1 cellular context compared by ENCODE assay signal in genomic region chr19:29873801-29874575, GRCh38.
TF ChIP-seq lines count a peak whose summit lies in the region.

No MANE protein-coding gene starts in this region.

TF ChIP-seq in HEK293, 187 proteins besides CTCF, POLR2A, EP300 and RAD21 (continued from another document and continues in another):
- peak; percentile 6; the same call in 1 of the 2 replicates for TF ChIP-seq ZSCAN30 (tag by site-specific recombination; IDR thresholded peaks at IDR 0.05)
- no peak for TF ChIP-seq ZNF624 (tag by site-specific recombination; IDR thresholded peaks at IDR 0.05)
- no peak for TF ChIP-seq ZEB2 (tag by site-specific recombination; IDR thresholded peaks at IDR 0.05)
- 0 out of 2 replicates have a peak, but pooled peaks have one; percentile 3 for TF ChIP-seq KLF7 (tag by site-specific recombination; IDR thresholded peaks at IDR 0.05; ENCODE audit: borderline replicate concordance)
- no peak for TF ChIP-seq ZNF324 (tag by site-specific recombination; IDR thresholded peaks at IDR 0.05)
- no peak for TF ChIP-seq ZNF549 (tag by site-specific recombination; IDR thresholded peaks at IDR 0.05)
- no peak for TF ChIP-seq ZNF174 (tag by site-specific recombination; IDR thresholded peaks at IDR 0.05)
- 0 out of 2 replicates have a peak, but pooled peaks have one; percentile 17 for TF ChIP-seq ZBTB7A (tag by site-specific recombination; IDR thresholded peaks at IDR 0.05; ENCODE audit: low read depth)
- TF ChIP-seq ZNF610 (tag by site-specific recombination; IDR thresholded peaks at IDR 0.05; ENCODE audit: borderline replicate concordance) = peak; percentile 70; the same call in 1 of the 2 replicates
- TF ChIP-seq ZNF473 (tag by site-specific recombination; IDR thresholded peaks at IDR 0.05) = no peak
- TF ChIP-seq ZNF704 (tag by site-specific recombination; IDR thresholded peaks at IDR 0.05) = no peak
- no peak for TF ChIP-seq ZBTB48 (tag by site-specific recombination; IDR thresholded peaks at IDR 0.05)
- no peak for TF ChIP-seq ZFP37 (tag by site-specific recombination; IDR thresholded peaks at IDR 0.05)
- no peak for TF ChIP-seq KLF10 (tag by site-specific recombination; IDR thresholded peaks at IDR 0.05)
- no peak for TF ChIP-seq SP2 (tag by site-specific recombination; IDR thresholded peaks at IDR 0.05)
- no peak for TF ChIP-seq ZBTB21 (tag by site-specific recombination; IDR thresholded peaks at IDR 0.05)
- TF ChIP-seq ZNF311 (tag by site-specific recombination; IDR thresholded peaks at IDR 0.05; ENCODE audit: borderline replicate concordance) = no peak
- no peak for TF ChIP-seq ZBTB17 (tag by site-specific recombination; IDR thresholded peaks at IDR 0.05)
- TF ChIP-seq ZNF747 (tag by site-specific recombination; IDR thresholded peaks at IDR 0.05) = no peak
- TF ChIP-seq EGR2 (tag by site-specific recombination; IDR thresholded peaks at IDR 0.05; ENCODE audit: low read depth) = no peak
- no peak for TF ChIP-seq ZNF623 (tag by site-specific recombination; IDR thresholded peaks at IDR 0.05)
- TF ChIP-seq ZNF146 (tag by site-specific recombination; IDR thresholded peaks at IDR 0.05) = no peak
- no peak for TF ChIP-seq SP7 (tag by site-specific recombination; IDR thresholded peaks at IDR 0.05)
- TF ChIP-seq ZNF791 (tag by site-specific recombination; IDR thresholded peaks at IDR 0.05) = no peak
- no peak for TF ChIP-seq ZNF354C (tag by site-specific recombination; IDR thresholded peaks at IDR 0.05; ENCODE audit: borderline replicate concordance, low read depth)
- TF ChIP-seq ZNF792 (tag by site-specific recombination; IDR thresholded peaks at IDR 0.05) = 0 out of 2 replicates have a peak, but pooled peaks have one; percentile 24
- no peak for TF ChIP-seq ZNF514 (tag by site-specific recombination; IDR thresholded peaks at IDR 0.05)
- TF ChIP-seq ZNF18 (tag by site-specific recombination; IDR thresholded peaks at IDR 0.05) = no peak
- TF ChIP-seq ZNF19 (tag by site-specific recombination; IDR thresholded peaks at IDR 0.05; ENCODE audit: low read depth) = no peak
- 0 out of 2 replicates have a peak, but pooled peaks have one; percentile 57 for TF ChIP-seq ZSCAN5A (tag by site-specific recombination; IDR thresholded peaks at IDR 0.05)
- no peak for TF ChIP-seq TRIM28 (IDR thresholded peaks at IDR 0.05; ENCODE audit: borderline replicate concordance, low read length)
- no peak for TF ChIP-seq PRDM2 (tag by site-specific recombination; IDR thresholded peaks at IDR 0.05; ENCODE audit: borderline replicate concordance)
- TF ChIP-seq HOXD13 (CRISPR knock-in tag; IDR thresholded peaks at IDR 0.05; ENCODE audit: borderline replicate concordance) = no peak
- no peak for TF ChIP-seq ZNF433 (tag by site-specific recombination; IDR thresholded peaks at IDR 0.05; ENCODE audit: low read depth)
- peak; percentile 51; the same call in 1 of the 2 replicates for TF ChIP-seq ZNF121 (tag by site-specific recombination; IDR thresholded peaks at IDR 0.05)
- no peak for TF ChIP-seq ZNF302 (tag by site-specific recombination; IDR thresholded peaks at IDR 0.05; ENCODE audit: low read depth)
- TF ChIP-seq GLI2 (tag by site-specific recombination; IDR thresholded peaks at IDR 0.05; ENCODE audit: borderline replicate concordance, low read depth) = no peak
- TF ChIP-seq ZNF707 (tag by site-specific recombination; IDR thresholded peaks at IDR 0.05) = no peak
- no peak for TF ChIP-seq ZNF423 (tag by site-specific recombination; IDR thresholded peaks at IDR 0.05)
- TF ChIP-seq ZNF366 (tag by site-specific recombination; conservative IDR thresholded peaks at IDR 0.05) = no peak
- TF ChIP-seq ZNF16 (tag by site-specific recombination; IDR thresholded peaks at IDR 0.05; ENCODE audit: low read depth) = no peak
- TF ChIP-seq SCRT2 (tag by site-specific recombination; IDR thresholded peaks at IDR 0.05) = no peak
- peak; percentile 69; the same call in 1 of the 2 replicates for TF ChIP-seq HIC1 (tag by site-specific recombination; IDR thresholded peaks at IDR 0.05)
- 0 out of 2 replicates have a peak, but pooled peaks have one; percentile 6 for TF ChIP-seq ZNF335 (tag by site-specific recombination; conservative IDR thresholded peaks at IDR 0.05)
- no peak for TF ChIP-seq ZNF776 (tag by site-specific recombination; IDR thresholded peaks at IDR 0.05; ENCODE audit: borderline replicate concordance)
- TF ChIP-seq ZNF2 (tag by site-specific recombination; IDR thresholded peaks at IDR 0.05) = 0 out of 2 replicates have a peak, but pooled peaks have one; percentile 53
- no peak for TF ChIP-seq ATF2 (tag by site-specific recombination; IDR thresholded peaks at IDR 0.05; ENCODE audit: low read depth)
- TF ChIP-seq ZSCAN16 (tag by site-specific recombination; IDR thresholded peaks at IDR 0.05) = 0 out of 2 replicates have a peak, but pooled peaks have one; percentile 19
- TF ChIP-seq KLF17 (tag by site-specific recombination; IDR thresholded peaks at IDR 0.05) = no peak
- TF ChIP-seq ZBTB20 (tag by site-specific recombination; IDR thresholded peaks at IDR 0.05) = no peak
- peak; percentile 32; the same call in 1 of the 2 replicates for TF ChIP-seq ZNF580 (tag by site-specific recombination; IDR thresholded peaks at IDR 0.05)
- no peak for TF ChIP-seq ZNF555 (tag by site-specific recombination; conservative IDR thresholded peaks at IDR 0.05)
- TF ChIP-seq ZNF677 (tag by site-specific recombination; IDR thresholded peaks at IDR 0.05) = no peak
- TF ChIP-seq ZNF394 (tag by site-specific recombination; IDR thresholded peaks at IDR 0.05; ENCODE audit: borderline replicate concordance) = no peak
- TF ChIP-seq ZNF639 (tag by site-specific recombination; IDR thresholded peaks at IDR 0.05) = no peak
- TF ChIP-seq FEZF1 (tag by site-specific recombination; IDR thresholded peaks at IDR 0.05) = no peak
